Comparison of ENCODE assay signal across 9 cellular contexts in genomic region chr4:37675587-37676290, GRCh38. TPM values are rescaled to one million over a fixed set of nuclear protein-coding genes. Genes with fewer than 3 reads are reported as not detected.
A peak's percentile ranks its signal among the peaks of the same experiment; 100 is the strongest.
DNase-seq lines count a peak whose midpoint lies in the region; ATAC-seq, FAIRE-seq and TF ChIP-seq lines count a peak whose summit lies in the region.
"Had no signal": no experiment of that assay in that cellular context is flagged by ENCODE, and none has a peak within 500 bp of the region (broad histone marks: within the 10 kb centered on the region; RNA-seq: fewer than 3 reads in every experiment).

No MANE protein-coding gene starts in this region.

- no peaks in the 10 kb centered on the region for H3K36me3 ChIP-seq in KMS-11 (ENCODE audit: insufficient read depth)

- H3K4me1 Mint-ChIP-seq in immature natural killer cell = peaks cover 23 to 35% of the 10 kb centered on the region in 2 donors

- TF ChIP-seq CTCF in KMS-11 (conservative IDR thresholded peaks at IDR 0.05; ENCODE audit: low read depth, low read length) = no peak

- peak; percentile 94 for ATAC-seq in GM18502 (IDR thresholded peaks at IDR 0.05; ENCODE audit: poor library complexity, unreplicated experiment)
- ATAC-seq in GM21528 (IDR thresholded peaks at IDR 0.05; ENCODE audit: low FRiP score, unreplicated experiment) = peak; percentile 92

- peaks cover 0 to 2% (median 0%) of the 10 kb centered on the region in 3 donors for H3K36me3 Mint-ChIP-seq in immature natural killer cell

- H3K27ac ChIP-seq in KMS-11 = peak overlapping the region; percentile 21

- H4K20me1 ChIP-seq in KMS-11 (ENCODE audit: insufficient read depth) = no peaks in the 10 kb centered on the region

- no peak overlapping the region for H2AFZ ChIP-seq in KMS-11 (ENCODE audit: low read depth)

- no peak overlapping the region for H3K4me3 ChIP-seq in KMS-11 (IDR thresholded peaks at IDR 0.05; ENCODE audit: insufficient read depth, low read depth, low read length)

- H3K27ac Mint-ChIP-seq in immature natural killer cell = peak overlapping the region in 4 of 6 donors; percentile 5 to 69 (median 40)

- H3K9ac ChIP-seq in KMS-11 = no peak overlapping the region

- H3K4me2 ChIP-seq in KMS-11 = peak overlapping the region; percentile 66

- peak overlapping the region; percentile 14 to 61 (median 36) for H3K4me3 Mint-ChIP-seq in immature natural killer cell

- peaks cover 37% of the 10 kb centered on the region for H3K4me1 ChIP-seq in KMS-11 (ENCODE audit: low read depth, poor library complexity, severe bottlenecking)

- H3K27me3 ChIP-seq in KMS-11 (ENCODE audit: insufficient read depth, low read depth) = no peaks in the 10 kb centered on the region

- FAIRE-seq in HTR-8/SVneo (lab: Jason Lieb, UNC) = no peak
- FAIRE-seq: colon had no signal

- no peaks in the 10 kb centered on the region for H3K79me2 ChIP-seq in KMS-11 (ENCODE audit: insufficient read depth, low read depth)

- peaks cover 0 to 3% (median 2%) of the 10 kb centered on the region in 3 donors for H3K27me3 Mint-ChIP-seq in immature natural killer cell (ENCODE audit: low read depth in 3 of 3)

- no peaks in the 10 kb centered on the region for H3K9me3 Mint-ChIP-seq in immature natural killer cell

- DNase-seq in immature natural killer cell (peak; percentile 19 to 24 (median 20)), HPDE6-E6E7 (ENCODE audit: extremely low spot score) (no peak), hepatic stellate cell (ENCODE audit: low spot score) (no peak), HTR-8/SVneo (ENCODE audit: insufficient read length, low spot score) (no peak), NCI-H1417 treated with DMSO at 0.1 percent for 48 hours (lab: John Stamatoyannopoulos, UW) (no peak)

RNA-seq across cellular contexts. Expression of gene RELL1, which starts 10.4 kb away (rescaled TPM):
- 1 to 10 TPM; 1.9 to 4.3 (median 3.5) TPM for polyA plus RNA-seq in immature natural killer cell

Comparison
In these comparisons a context has a peak if more than half of its experiments do, and no peak if none do; other contexts are left out.
1. DNase-seq: peak in immature natural killer cell (3 of 3); none in HPDE6-E6E7 (single experiment), hepatic stellate cell (single experiment), HTR-8/SVneo (single experiment) and NCI-H1417 treated with DMSO at 0.1 percent for 48 hours (single experiment).